8 cellular contexts compared by ENCODE assay signal in the genomic region with DNA sequence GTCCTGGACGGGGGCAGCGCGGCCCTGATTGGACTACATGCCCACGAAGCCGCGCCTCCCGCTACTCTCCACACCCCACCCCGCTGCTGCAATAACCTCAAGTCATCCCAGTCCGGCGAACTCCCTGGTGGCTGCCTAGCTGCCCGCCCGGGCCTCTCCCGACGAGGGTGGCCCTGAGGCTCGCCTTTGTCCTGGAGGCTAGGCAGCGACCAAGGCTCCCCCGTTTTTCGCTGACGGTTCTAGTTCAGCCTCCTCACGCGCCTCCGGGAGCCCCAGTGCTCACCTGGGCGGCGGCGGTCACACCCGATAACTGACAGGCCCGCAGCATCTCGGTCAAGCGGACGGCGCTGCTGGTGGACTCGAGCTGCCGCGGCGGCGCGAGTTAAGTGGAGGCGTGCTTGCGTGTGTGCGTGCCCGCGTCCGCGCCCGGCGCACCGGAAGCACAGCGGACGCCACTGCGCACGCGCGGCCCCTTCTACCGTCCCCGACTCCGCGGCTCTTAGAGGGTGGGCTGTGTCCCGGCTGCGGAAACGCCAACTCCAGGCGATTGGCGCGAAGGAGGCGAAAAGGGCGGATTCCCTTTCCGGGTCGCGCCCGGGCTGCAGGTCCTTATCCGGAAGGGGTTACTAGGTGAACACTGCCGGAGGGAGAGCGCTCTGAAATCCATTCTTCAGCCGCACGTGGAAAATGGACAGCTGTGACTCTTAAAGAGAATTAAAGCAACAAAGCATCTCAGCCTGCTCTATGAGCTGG. TPM values are rescaled to one million over a fixed set of nuclear protein-coding genes. Genes with fewer than 3 reads are reported as not detected.
DNase-seq lines count a peak whose midpoint lies in the region; ATAC-seq and TF ChIP-seq lines count a peak whose summit lies in the region.

IMMT (minus strand) TSS at position 408 of the 753 bp plus-strand sequence; CDS start at position 328, 80 bp downstream.

- peaks cover under 1 to 66% (median 49%) of the 10 kb centered on the region in 12 donors for H3K4me1 ChIP-seq in heart left ventricle
- H3K4me1 ChIP-seq in upper lobe of left lung: peaks cover 27 to 57% (median 35%) of the 10 kb centered on the region in 4 donors

- H3K36me3 ChIP-seq in heart left ventricle (peaks cover 0 to 16% (median 2%) of the 10 kb centered on the region in 9 donors), upper lobe of left lung (no peaks in the 10 kb centered on the region)

- H3K27ac ChIP-seq in adipose tissue (ENCODE audit: low read depth, low read length) (peak within 1 kb of the TSS; percentile 95), heart left ventricle (peak within 1 kb of the TSS; percentile 94 to 100 (median 98)), upper lobe of left lung (peak within 1 kb of the TSS; percentile 96 to 100 (median 98))

- TF ChIP-seq CTCF in GM12865 (IDR thresholded peaks at IDR 0.05; ENCODE audit: insufficient read depth, low read depth, low read length, missing control alignments) (no peak), heart left ventricle (IDR thresholded peaks at IDR 0.05) (no peak), upper lobe of left lung (IDR thresholded peaks at IDR 0.05) (peak in 2 of 6 experiments; percentile 25 to 26)

- peak; percentile 83 for ATAC-seq in HG02763 (IDR thresholded peaks at IDR 0.05; ENCODE audit: unreplicated experiment)
- ATAC-seq in heart left ventricle: peak; percentile 92 to 96 (median 94)
- ATAC-seq in upper lobe of left lung (ENCODE audit: low FRiP score in 2 of 2): peak; percentile 97 to 98

- intact Hi-C loops in heart left ventricle (cut with DNase I) (loop anchor here in 5 of 10 donors (5.0 to 10.0 kb wide), 3 partner anchors 247 to 430 kb away; partner anchors contain the start of genes KDM3A (in 4 of the 5) and RNF103 (in 1 of the 5)), posterior cingulate gyrus (cut with DNase I) (loop anchor here (5.0 to 10.0 kb wide), 2 partner anchors 90 to 247 kb away; partner anchors contain the start of genes KDM3A, POLR1A and PTCD3)

- H3K9me3 ChIP-seq in heart left ventricle (no peaks in the 10 kb centered on the region), upper lobe of left lung (no peaks in the 10 kb centered on the region)

- TF ChIP-seq POLR2A in heart left ventricle (IDR thresholded peaks at IDR 0.05) (peak in 1 of 2 donors; percentile 72), upper lobe of left lung (IDR thresholded peaks at IDR 0.05) (peak; percentile 42 to 96 (median 82))

- H3K27me3 ChIP-seq in heart left ventricle (no peaks in the 10 kb centered on the region), upper lobe of left lung (no peaks in the 10 kb centered on the region)

- peak in 1 of 4 donors; percentile 42 for TF ChIP-seq EP300 in upper lobe of left lung (IDR thresholded peaks at IDR 0.05)

- H3K4me3 ChIP-seq in GM12865 (ENCODE audit: low read depth, low read length) (peak within 1 kb of the TSS; percentile 97), heart left ventricle (peak within 1 kb of the TSS; percentile 65 to 98 (median 85)), upper lobe of left lung (peak within 1 kb of the TSS; percentile 74 to 98 (median 78))

- DNase-seq in GM12865 (ENCODE audit: low read depth) (peak; percentile 99), NCI-H1417 treated with DMSO at 0.1 percent for 48 hours (lab: John Stamatoyannopoulos, UW) (peak; percentile 60), T follicular helper cell (ENCODE audit: low read depth) (peak; percentile 84), heart left ventricle (peak; percentile 97 to 99 (median 98)), posterior cingulate gyrus (peak; percentile 91 to 100 (median 96)), upper lobe of left lung (peak; percentile 96 to 99)

- 0 to 1% (median 1%) methylated on average over 70 to 74 of the region's 74 CpGs for WGBS in adipose tissue, 3 donors
- 0% methylated on average over 24 to 74 of the region's 74 CpGs for WGBS in heart left ventricle, 4 donors
- 0% methylated on average over 6 to 74 of the region's 74 CpGs for whole genome bisulfite sequencing in upper lobe of left lung, 2 donors

RNA-seq across cellular contexts. Expression of gene IMMT, which starts in this region (rescaled TPM):
- 10 to 100 TPM; 35.2 to 55.6 (median 36.0) TPM for polyA plus RNA-seq in adipose tissue
- 100 to 1,000 TPM; 180 to 315 (median 231) TPM for total RNA-seq in heart left ventricle
- polyA plus RNA-seq in heart left ventricle: 100 to 1,000 TPM in 1 of 2 donors, 10 to 100 TPM in 1; 62.0 to 169 TPM
- total RNA-seq in upper lobe of left lung: 10 to 100 TPM; 36.7 to 65.4 (median 54.8) TPM

Comparison
In these comparisons a context has a peak if more than half of its experiments do, and no peak if none do; other contexts are left out.
1. Peak in every context shown above with its lines: DNase-seq, ATAC-seq, H3K4me3 ChIP-seq and H3K27ac ChIP-seq.